Comparison of ENCODE assay signal across 9 cellular contexts in the genomic region with DNA sequence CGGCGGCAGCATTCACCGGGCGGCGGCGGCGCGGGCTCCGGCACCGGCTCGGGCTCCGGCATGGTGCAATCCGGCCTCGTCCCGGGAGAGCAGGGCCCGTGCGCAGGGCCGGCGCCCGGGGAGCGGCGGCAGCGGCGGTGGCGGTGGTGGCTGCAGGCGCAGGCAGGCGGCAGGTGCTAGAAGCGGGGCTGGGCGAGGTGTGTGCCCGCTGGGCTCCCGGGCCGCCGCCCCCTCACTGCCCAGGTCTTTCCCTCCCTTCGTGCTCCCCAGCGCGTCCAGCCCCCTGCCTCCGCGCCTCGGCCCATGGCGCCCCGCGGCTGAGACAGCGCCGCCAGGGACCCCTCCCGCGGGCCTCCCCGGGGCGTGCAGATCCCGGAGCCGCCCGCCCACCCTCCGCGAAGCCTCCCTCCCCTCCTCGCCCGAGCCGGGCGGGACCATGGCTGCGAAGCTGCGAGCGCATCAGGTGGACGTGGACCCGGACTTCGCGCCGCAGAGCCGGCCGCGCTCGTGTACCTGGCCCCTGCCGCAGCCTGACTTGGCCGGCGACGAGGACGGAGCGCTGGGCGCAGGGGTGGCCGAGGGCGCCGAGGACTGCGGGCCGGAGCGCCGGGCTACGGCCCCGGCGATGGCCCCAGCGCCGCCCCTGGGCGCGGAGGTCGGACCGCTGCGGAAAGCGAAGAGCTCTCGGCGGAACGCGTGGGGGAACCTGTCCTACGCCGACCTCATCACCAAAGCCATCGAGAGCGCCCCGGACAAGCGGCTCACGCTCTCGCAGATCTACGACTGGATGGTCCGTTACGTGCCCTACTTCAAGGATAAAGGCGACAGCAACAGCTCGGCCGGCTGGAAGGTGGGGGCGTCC. TPM values are rescaled to one million over a fixed set of nuclear protein-coding genes. Genes with fewer than 3 reads are reported as not detected.
DNase-seq lines count a peak whose midpoint lies in the region; ATAC-seq and TF ChIP-seq lines count a peak whose summit lies in the region.
"Had no signal": no experiment of that assay in that cellular context is flagged by ENCODE, and none has a peak within 500 bp of the region (broad histone marks: within the 10 kb centered on the region; RNA-seq: fewer than 3 reads in every experiment).

No MANE protein-coding gene starts in this region.

- H3K36me3 ChIP-seq in CD4-positive, alpha-beta memory T cell (ENCODE audit: insufficient read depth, low read length): no peaks in the 10 kb centered on the region
- no peaks in the 10 kb centered on the region for H3K36me3 ChIP-seq in smooth muscle cell (ENCODE audit: low read depth)

- peak; percentile 19 for ATAC-seq in GM19025 (IDR thresholded peaks at IDR 0.05; ENCODE audit: low read depth, unreplicated experiment)
- peak; percentile 7 for ATAC-seq in HG03378 (IDR thresholded peaks at IDR 0.05; ENCODE audit: unreplicated experiment)
- ATAC-seq in activated B cell treated with CpG ODN at 0.5 μM for 24 hours (ENCODE audit: low read depth): no peak

- TF ChIP-seq CTCF in activated B cell treated with CpG ODN at 0.5 μM for 24 hours (IDR thresholded peaks at IDR 0.05) (no peak), smooth muscle cell (IDR thresholded peaks at IDR 0.05; ENCODE audit: borderline replicate concordance, insufficient read depth, poor library complexity, severe bottlenecking) (no peak)

- POLR2A ChIA-PET in CD4-positive, alpha-beta memory T cell (lab: Charles Lee; ENCODE audit: partially characterized antibody): interaction anchor here (1.1 to 2.6 kb wide), 3 partner anchors 20 to 1405 kb away, joined by 3 to 11 read pairs (median 3); partner anchors contain the start of genes C1orf50, NFYC and P3H1
- POLR2A ChIA-PET in activated B cell treated with CpG ODN at 0.5 μM for 24 hours (lab: Charles Lee): interaction anchor here (0.6 kb wide), 1 partner anchor 17 kb away, joined by 3 read pairs; no protein-coding TSS in a partner anchor

- no peaks in the 10 kb centered on the region for H3K79me2 ChIP-seq in smooth muscle cell (ENCODE audit: low read depth)

- H3K4me1 ChIP-seq in CD4-positive, alpha-beta memory T cell (ENCODE audit: insufficient read depth, low read length): peaks cover 34% of the 10 kb centered on the region
- H3K4me1 ChIP-seq in smooth muscle cell (ENCODE audit: low read depth): peaks cover 33% of the 10 kb centered on the region

- no peak overlapping the region for H3K27ac ChIP-seq in CD4-positive, alpha-beta memory T cell (ENCODE audit: low read depth, low read length)
- no peak overlapping the region for H3K27ac ChIP-seq in smooth muscle cell (ENCODE audit: low read depth)

- under 1% methylated on average over 59 of the region's 113 CpGs for WGBS in smooth muscle cell (ENCODE audit: low lambda C conversion rate)

- H3K27me3 ChIP-seq in CD4-positive, alpha-beta memory T cell (ENCODE audit: insufficient read depth, low read length): peaks cover 8% of the 10 kb centered on the region
- peaks cover 33% of the 10 kb centered on the region for H3K27me3 ChIP-seq in smooth muscle cell (ENCODE audit: low read depth)

- H3K27ac Mint-ChIP-seq in CD4-positive, alpha-beta memory T cell: peak overlapping the region in 4 of 7 donors; percentile 42 to 66 (median 49)
- no peak overlapping the region for H3K27ac Mint-ChIP-seq in activated B cell treated with CpG ODN at 0.5 μM for 24 hours

- peak overlapping the region; percentile 58 for H2AFZ ChIP-seq in smooth muscle cell (ENCODE audit: low read depth)

- peak overlapping the region in 1 of 2 donors; percentile 29 for H3K4me3 ChIP-seq in CD4-positive, alpha-beta memory T cell (ENCODE audit: low read length in 2 of 2)
- peak overlapping the region; percentile 65 for H3K4me3 ChIP-seq in smooth muscle cell

- no peaks in the 10 kb centered on the region for H3F3A ChIP-seq in smooth muscle cell (ENCODE audit: low read depth)

- intact Hi-C loops in CD4-positive, alpha-beta memory T cell (cut with micrococcal nuclease): loop anchor here (1.0 to 5.0 kb wide), 3 partner anchors 21 to 1486 kb away; partner anchors contain the start of genes SCMH1 and ZNF691
- intact Hi-C loops in activated B cell treated with CpG ODN at 0.5 μM for 24 hours (cut with micrococcal nuclease): loop anchor here (1.0 to 10.0 kb wide), 5 partner anchors 22 to 1573 kb away; no protein-coding TSS in a partner anchor

- H4K20me1 ChIP-seq in smooth muscle cell (ENCODE audit: low read depth): no peaks in the 10 kb centered on the region

- peak overlapping the region; percentile 46 to 76 (median 64) for H3K4me3 Mint-ChIP-seq in CD4-positive, alpha-beta memory T cell
- peak overlapping the region; percentile 60 for H3K4me3 Mint-ChIP-seq in activated B cell treated with CpG ODN at 0.5 μM for 24 hours

- DNase-seq in CD4-positive, alpha-beta memory T cell: peak in 3 of 5 donors; percentile 32 to 33 (median 32)
- DNase-seq in activated B cell treated with CpG ODN at 0.5 μM for 24 hours: no peak
- DNase-seq in hepatic stellate cell (ENCODE audit: low spot score): peak; percentile 27
- no peak for DNase-seq in smooth muscle cell (lab: John Stamatoyannopoulos, UW; ENCODE audit: unreplicated experiment)
- DNase-seq in central memory CD4-positive, alpha-beta T cell: no peak
- DNase-seq in occipital lobe (lab: John Stamatoyannopoulos, UW): no peak

- H3K9ac ChIP-seq in smooth muscle cell (ENCODE audit: low read depth): no peak overlapping the region

- no peaks in the 10 kb centered on the region for H3K9me3 ChIP-seq in CD4-positive, alpha-beta memory T cell (ENCODE audit: control insufficient read depth in 1 of 2, low read length in 2 of 2)
- no peaks in the 10 kb centered on the region for H3K9me3 ChIP-seq in smooth muscle cell (replicated peaks; ENCODE audit: low read depth)

- H3K36me3 Mint-ChIP-seq in CD4-positive, alpha-beta memory T cell: no peaks in the 10 kb centered on the region
- no peaks in the 10 kb centered on the region for H3K36me3 Mint-ChIP-seq in activated B cell treated with CpG ODN at 0.5 μM for 24 hours (ENCODE audit: low read depth)

- peak overlapping the region; percentile 98 for H3K4me2 ChIP-seq in smooth muscle cell

- no peaks in the 10 kb centered on the region for H3K9me3 Mint-ChIP-seq in CD4-positive, alpha-beta memory T cell
- no peaks in the 10 kb centered on the region for H3K9me3 Mint-ChIP-seq in activated B cell treated with CpG ODN at 0.5 μM for 24 hours

- CTCF ChIA-PET in CD4-positive, alpha-beta memory T cell (lab: Charles Lee; ENCODE audit: partially characterized antibody): interaction anchor here (1.2 kb wide), 1 partner anchor 56 kb away, joined by 3 read pairs; no protein-coding TSS in a partner anchor
- CTCF ChIA-PET in activated B cell treated with CpG ODN at 0.5 μM for 24 hours (lab: Charles Lee): no interaction called here

- peaks cover 7 to 11% of the 10 kb centered on the region in 2 donors for H3K27me3 Mint-ChIP-seq in CD4-positive, alpha-beta memory T cell
- peaks cover 35% of the 10 kb centered on the region for H3K27me3 Mint-ChIP-seq in activated B cell treated with CpG ODN at 0.5 μM for 24 hours

- H3K4me1 Mint-ChIP-seq in CD4-positive, alpha-beta memory T cell: peaks cover 7 to 39% (median 16%) of the 10 kb centered on the region in 4 donors
- H3K4me1 Mint-ChIP-seq in activated B cell treated with CpG ODN at 0.5 μM for 24 hours: peaks cover 29% of the 10 kb centered on the region

RNA-seq across cellular contexts. Expression of gene FOXO6, which starts 0.5 kb away (rescaled TPM):
- total RNA-seq in CD4-positive, alpha-beta memory T cell: not detected
- polyA plus RNA-seq in CD4-positive, alpha-beta memory T cell: not detected
- 0.12 and 0.55 TPM in 2 replicates for total RNA-seq in activated B cell treated with CpG ODN at 0.5 μM for 24 hours
- 0.85 and 0.99 TPM in 2 replicates for total RNA-seq in smooth muscle cell
- 1.7 and 2.3 TPM in 2 replicates for polyA plus RNA-seq in smooth muscle cell
- total RNA-seq in occipital lobe: 5.9 TPM
- total RNA-seq: T-helper 2 cell treated with Interferon-gamma antibody and Interleukin-4, amounts not matched to agents 100 ng/mL and 5 ng/mL, for 36 hours had no signal

Comparison
In these comparisons a context has a peak if more than half of its experiments do, and no peak if none do; other contexts are left out.
1. DNase-seq: peak in CD4-positive, alpha-beta memory T cell (3 of 5) and hepatic stellate cell (single experiment); none in activated B cell treated with CpG ODN at 0.5 μM for 24 hours (single experiment), smooth muscle cell (single experiment), central memory CD4-positive, alpha-beta T cell (single experiment) and occipital lobe (single experiment).